ENCODE assay signal across 9 cellular contexts in genomic region chr15:55694652-55695150, GRCh38. TPM values are rescaled to one million over a fixed set of nuclear protein-coding genes. Genes with fewer than 3 reads are reported as not detected.
A peak's percentile ranks its signal among the peaks of the same experiment; 100 is the strongest.
DNase-seq lines count a peak whose midpoint lies in the region; ATAC-seq lines count a peak whose summit lies in the region.
"Had no signal": no experiment of that assay in that cellular context is flagged by ENCODE, and none has a peak within 500 bp of the region (broad histone marks: within the 10 kb centered on the region; RNA-seq: fewer than 3 reads in every experiment).

No MANE protein-coding gene starts in this region.

- DNase-seq in NCI-H2171 treated with DMSO at 0.1 percent for 48 hours (lab: John Stamatoyannopoulos, UW), result peak; percentile 55
- no peak for DNase-seq in memory B cell (ENCODE audit: low spot score in 2 of 2)
- DNase-seq in cerebellum (ENCODE audit: low spot score), result no peak
- no peak for DNase-seq in stimulated activated CD4-positive, alpha-beta T cell treated with anti-CD3 and anti-CD28 coated beads, Interleukin-1b, Interleukin-23, amount 100 ng/mL, for 48 hours
- DNase-seq in nucleus accumbens (lab: John Stamatoyannopoulos, UW), result no peak
- DNase-seq in EL, result no peak

- peaks cover 3% of the 10 kb centered on the region for H3K4me1 Mint-ChIP-seq in memory B cell
- H3K4me1 Mint-ChIP-seq: central memory CD8-positive, alpha-beta T cell had no signal

- H3K9me3 Mint-ChIP-seq in memory B cell, result no peaks in the 10 kb centered on the region
- H3K9me3 Mint-ChIP-seq: central memory CD8-positive, alpha-beta T cell had no signal

- no peak overlapping the region for H3K27ac Mint-ChIP-seq in memory B cell

- no peaks in the 10 kb centered on the region for H3K36me3 Mint-ChIP-seq in memory B cell

- H3K4me3 Mint-ChIP-seq in memory B cell, result no peak overlapping the region
- H3K4me3 Mint-ChIP-seq: central memory CD8-positive, alpha-beta T cell had no signal

- peak; percentile 98 for ATAC-seq in GM18861 (IDR thresholded peaks at IDR 0.05; ENCODE audit: unreplicated experiment)
- ATAC-seq in HG02642 (IDR thresholded peaks at IDR 0.05; ENCODE audit: poor library complexity, unreplicated experiment), result peak; percentile 89
- peak; percentile 93 for ATAC-seq in memory B cell (ENCODE audit: low read depth)

- H3K27me3 Mint-ChIP-seq in memory B cell, result peaks cover 3% of the 10 kb centered on the region
- H3K27me3 Mint-ChIP-seq: central memory CD8-positive, alpha-beta T cell had no signal

RNA-seq across cellular contexts. Expression of gene PRTG, which starts 48.3 kb away (rescaled TPM):
- total RNA-seq in cerebellum, result 28.8 TPM
